12 cellular contexts compared by ENCODE assay signal in the genomic region with DNA sequence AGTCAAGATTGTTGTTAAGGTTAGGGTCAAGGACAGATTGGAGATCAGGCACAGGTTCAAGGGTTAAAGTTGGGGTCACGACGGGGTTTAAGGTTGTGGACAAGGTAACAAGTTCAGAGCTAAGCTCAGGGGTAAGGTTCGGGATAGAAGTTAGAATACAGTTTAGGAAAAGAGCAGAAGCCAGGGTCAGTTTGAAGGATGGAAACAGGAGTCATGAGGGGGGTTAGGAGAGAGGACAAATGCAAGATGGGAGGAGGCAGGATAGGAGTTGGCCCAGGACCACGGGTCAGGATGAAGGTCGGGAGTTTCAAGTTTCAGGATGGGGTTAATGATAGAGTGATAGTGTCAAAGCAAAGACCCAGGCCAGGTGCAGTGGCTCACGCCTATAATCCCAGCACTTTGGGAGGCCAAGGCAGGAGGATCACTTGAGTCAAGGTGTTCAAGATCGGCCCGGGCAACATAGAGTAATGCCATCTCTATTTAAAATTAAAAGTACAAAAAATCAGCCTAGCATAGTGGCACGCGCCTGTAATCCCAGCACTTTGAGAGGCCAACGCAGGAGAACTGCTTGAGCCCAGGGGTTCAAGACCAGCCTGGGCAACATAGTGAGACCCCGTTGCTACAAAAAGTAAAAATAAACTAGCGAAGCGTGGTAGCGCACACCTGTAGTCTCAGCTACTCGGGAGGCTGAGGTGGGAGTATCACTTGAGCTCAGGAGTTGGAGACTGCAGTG. TPM values are rescaled to one million over a fixed set of nuclear protein-coding genes. Genes with fewer than 3 reads are reported as not detected.
DNase-seq lines count a peak whose midpoint lies in the region; ATAC-seq and TF ChIP-seq lines count a peak whose summit lies in the region.
"Had no signal": no experiment of that assay in that cellular context is flagged by ENCODE, and none has a peak within 500 bp of the region (broad histone marks: within the 10 kb centered on the region; RNA-seq: fewer than 3 reads in every experiment).

No MANE protein-coding gene starts in this region.

- TF ChIP-seq CTCF in type B pancreatic cell (conservative IDR thresholded peaks at IDR 0.05) (no peak), RWPE1 (conservative IDR thresholded peaks at IDR 0.05; ENCODE audit: low read depth) (no peak), foreskin fibroblast (IDR thresholded peaks at IDR 0.05; ENCODE audit: low read depth, low read length) (no peak)

- no peak overlapping the region for H3K4me3 ChIP-seq in foreskin fibroblast (ENCODE audit: low read depth in 1 of 2, low read length in 2 of 2)

- CTCF ChIA-PET in RWPE1 (lab: Yijun Ruan, JAX), result interaction anchor here (0.6 to 0.7 kb wide), 2 partner anchors 14 to 97 kb away, joined by 5 to 6 read pairs; no protein-coding TSS in a partner anchor

- no peak overlapping the region for H3K27ac ChIP-seq in RWPE1
- H3K27ac ChIP-seq: neutrophil had no signal

- H3K4me1 Mint-ChIP-seq in activated naive CD4-positive, alpha-beta T cell treated with anti-CD3 and anti-CD28 coated beads, Interleukin-2, amount 50 U/mL, for 24 hours, result peaks cover 20% of the 10 kb centered on the region
- peaks cover 15% of the 10 kb centered on the region for H3K4me1 Mint-ChIP-seq in activated naive CD8-positive, alpha-beta T cell (ENCODE audit: low read depth)
- H3K4me1 Mint-ChIP-seq in memory B cell (peaks cover 10% of the 10 kb centered on the region), type B pancreatic cell (ENCODE audit: unreplicated experiment) (peaks cover 16% of the 10 kb centered on the region)

- no peak overlapping the region for H3K27ac Mint-ChIP-seq in activated naive CD4-positive, alpha-beta T cell treated with anti-CD3 and anti-CD28 coated beads, Interleukin-2, amount 50 U/mL, for 24 hours
- no peak overlapping the region for H3K27ac Mint-ChIP-seq in activated naive CD8-positive, alpha-beta T cell
- H3K27ac Mint-ChIP-seq in memory B cell, result no peak overlapping the region
- H3K27ac Mint-ChIP-seq in type B pancreatic cell, result peak overlapping the region; percentile 65

- H3K36me3 Mint-ChIP-seq in activated naive CD4-positive, alpha-beta T cell treated with anti-CD3 and anti-CD28 coated beads, Interleukin-2, amount 50 U/mL, for 24 hours, result peaks cover 2% of the 10 kb centered on the region
- peaks cover 4% of the 10 kb centered on the region for H3K36me3 Mint-ChIP-seq in activated naive CD8-positive, alpha-beta T cell
- H3K36me3 Mint-ChIP-seq in memory B cell (peaks cover 10% of the 10 kb centered on the region), type B pancreatic cell (no peaks in the 10 kb centered on the region)

- peak overlapping the region; percentile 77 for H3K4me3 Mint-ChIP-seq in activated naive CD4-positive, alpha-beta T cell treated with anti-CD3 and anti-CD28 coated beads, Interleukin-2, amount 50 U/mL, for 24 hours
- peak overlapping the region; percentile 89 for H3K4me3 Mint-ChIP-seq in activated naive CD8-positive, alpha-beta T cell
- H3K4me3 Mint-ChIP-seq in memory B cell, result peak overlapping the region; percentile 17
- H3K4me3 Mint-ChIP-seq in type B pancreatic cell, result peak overlapping the region; percentile 82

- no peaks in the 10 kb centered on the region for H3K9me3 Mint-ChIP-seq in activated naive CD4-positive, alpha-beta T cell treated with anti-CD3 and anti-CD28 coated beads, Interleukin-2, amount 50 U/mL, for 24 hours
- no peaks in the 10 kb centered on the region for H3K9me3 Mint-ChIP-seq in activated naive CD8-positive, alpha-beta T cell (ENCODE audit: low read depth)
- peaks cover 11% of the 10 kb centered on the region for H3K9me3 Mint-ChIP-seq in memory B cell
- no peaks in the 10 kb centered on the region for H3K9me3 Mint-ChIP-seq in type B pancreatic cell

- DNase-seq in activated naive CD4-positive, alpha-beta T cell (lab: John Stamatoyannopoulos, UW), result no peak
- no peak for DNase-seq in memory B cell (ENCODE audit: low spot score in 2 of 2)
- DNase-seq in type B pancreatic cell (ENCODE audit: extremely low spot score, unreplicated experiment), result no peak
- DNase-seq in RWPE1 (ENCODE audit: low spot score), result no peak
- no peak for DNase-seq in foreskin fibroblast
- DNase-seq: NCI-H1417 treated with DMSO at 0.1 percent for 48 hours had no signal

- H3K27me3 Mint-ChIP-seq in activated naive CD4-positive, alpha-beta T cell treated with anti-CD3 and anti-CD28 coated beads, Interleukin-2, amount 50 U/mL, for 24 hours, result peaks cover 41% of the 10 kb centered on the region
- H3K27me3 Mint-ChIP-seq in activated naive CD8-positive, alpha-beta T cell, result peaks cover 36% of the 10 kb centered on the region
- peaks cover 37% of the 10 kb centered on the region for H3K27me3 Mint-ChIP-seq in memory B cell
- H3K27me3 Mint-ChIP-seq in type B pancreatic cell, result peaks cover 75% of the 10 kb centered on the region

- ATAC-seq in memory B cell (ENCODE audit: low read depth), result no peak
- no peak for ATAC-seq in GM21723 (IDR thresholded peaks at IDR 0.05; ENCODE audit: unreplicated experiment)

- POLR2A ChIA-PET in RWPE1 (lab: Yijun Ruan, JAX; ENCODE audit: low non-redundant PET), result no interaction called here

RNA-seq across cellular contexts. Expression of gene NPHS1, which starts 7.7 kb away (rescaled TPM):
- total RNA-seq in type B pancreatic cell (ENCODE audit: low replicate concordance), result 1.9 TPM in 2 replicates
- total RNA-seq: fibroblast of lung had no signal

RNA-seq across cellular contexts. Expression of gene KIRREL2, which starts 12.1 kb away (rescaled TPM):
- total RNA-seq in type B pancreatic cell (ENCODE audit: low replicate concordance), result 3.3 and 3.5 TPM in 2 replicates

RNA-seq across cellular contexts. Expression of gene APLP1, which starts 23.7 kb away (rescaled TPM):
- total RNA-seq in type B pancreatic cell (ENCODE audit: low replicate concordance), result 43.3 and 120 TPM in 2 replicates

RNA-seq across cellular contexts. Expression of gene PRODH2, which starts 32.0 kb away (rescaled TPM):
- 11.5 and 20.6 TPM in 2 replicates for total RNA-seq in type B pancreatic cell (ENCODE audit: low replicate concordance)
- total RNA-seq: fibroblast of lung, kidney epithelial cell had no signal

RNA-seq across cellular contexts. Expression of gene NFKBID, which starts 55.7 kb away (rescaled TPM):
- total RNA-seq in type B pancreatic cell (ENCODE audit: low replicate concordance), result 9.1 and 11.6 TPM in 2 replicates

Comparison
In these comparisons a context has a peak if more than half of its experiments do, and no peak if none do; other contexts are left out.
1. H3K4me3 Mint-ChIP-seq: peak in every context shown above with its lines; median percentile 89 in activated naive CD8-positive, alpha-beta T cell; 82 in type B pancreatic cell; 77 in activated naive CD4-positive, alpha-beta T cell treated with anti-CD3 and anti-CD28 coated beads, Interleukin-2, amount 50 U/mL, for 24 hours; 17 in memory B cell.